In the genomic region with DNA sequence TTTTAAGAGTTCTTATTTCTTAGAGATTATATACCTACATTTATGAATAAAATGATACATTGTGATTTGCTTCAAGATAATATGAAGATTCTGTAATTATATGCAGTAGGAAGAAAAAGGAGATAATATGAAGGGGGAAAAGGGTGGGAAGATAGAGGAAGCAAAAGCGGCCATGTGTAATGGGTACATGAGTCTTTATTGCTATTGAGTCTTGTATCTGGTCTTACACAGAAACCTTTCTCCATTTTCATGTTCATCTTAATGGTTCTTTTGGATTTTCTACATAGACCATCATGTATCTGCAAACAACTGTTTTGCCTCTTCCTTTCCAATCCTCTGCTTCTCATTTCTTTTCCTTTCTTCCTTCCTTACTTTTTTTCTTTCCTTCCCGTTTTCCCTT, we compare ENCODE assay signal across 15 cellular contexts. TPM values are rescaled to one million over a fixed set of nuclear protein-coding genes. Genes with fewer than 3 reads are reported as not detected.
DNase-seq lines count a peak whose midpoint lies in the region; ATAC-seq and TF ChIP-seq lines count a peak whose summit lies in the region.
"Had no signal": no experiment of that assay in that cellular context is flagged by ENCODE, and none has a peak within 500 bp of the region (broad histone marks: within the 10 kb centered on the region; RNA-seq: fewer than 3 reads in every experiment).

No MANE protein-coding gene starts in this region.

- DNase-seq in activated CD8-positive, alpha-beta T cell treated with anti-CD3 and anti-CD28 coated beads for 36 hours = no peak
- no peak for DNase-seq in activated CD8-positive, alpha-beta T cell treated with anti-CD3 and anti-CD28 coated beads, Interleukin-2, amount 10 ng/mL, durations not matched to agents 7 days and 5 days
- no peak for DNase-seq in CD8-positive, alpha-beta T cell
- DNase-seq in OCI-LY7 (ENCODE audit: low spot score) (no peak), endothelial cell (ENCODE audit: low spot score) (no peak), left lung (no peak), OCI-M2 (lab: John Stamatoyannopoulos, UW; ENCODE audit: unreplicated experiment) (no peak)
- DNase-seq: 8988T, AML-193, DMS79 treated with DMSO at 0.1 percent for 48 hours, EL, HCEC 1CT, IMR-90 had no signal

- peak overlapping the region; percentile 11 for H3K27ac Mint-ChIP-seq in activated CD8-positive, alpha-beta T cell treated with anti-CD3 and anti-CD28 coated beads for 36 hours
- no peak overlapping the region for H3K27ac Mint-ChIP-seq in activated CD8-positive, alpha-beta T cell treated with anti-CD3 and anti-CD28 coated beads, Interleukin-2, amount 10 ng/mL, durations not matched to agents 7 days and 5 days
- H3K27ac Mint-ChIP-seq in CD8-positive, alpha-beta T cell = peak overlapping the region; percentile 37
- H3K27ac Mint-ChIP-seq in endothelial cell (ENCODE audit: unreplicated experiment) = no peak overlapping the region

- H3K9me3 ChIP-seq in CD8-positive, alpha-beta T cell (ENCODE audit: low read length) = no peaks in the 10 kb centered on the region
- H3K9me3 ChIP-seq in OCI-LY7 (ENCODE audit: low read length) (no peaks in the 10 kb centered on the region), left lung (no peaks in the 10 kb centered on the region)
- H3K9me3 ChIP-seq: BLaER1 had no signal

- peaks cover 6% of the 10 kb centered on the region for H3K36me3 ChIP-seq in CD8-positive, alpha-beta T cell (ENCODE audit: insufficient read depth, low read length)
- peaks cover 60% of the 10 kb centered on the region for H3K36me3 ChIP-seq in OCI-LY7 (ENCODE audit: insufficient read depth, low read length)
- peaks cover 0 to 62% of the 10 kb centered on the region in 2 donors for H3K36me3 ChIP-seq in left lung

- peaks cover 22% of the 10 kb centered on the region for H3K36me3 Mint-ChIP-seq in activated CD8-positive, alpha-beta T cell treated with anti-CD3 and anti-CD28 coated beads for 36 hours (ENCODE audit: low read depth)
- peaks cover 29% of the 10 kb centered on the region for H3K36me3 Mint-ChIP-seq in activated CD8-positive, alpha-beta T cell treated with anti-CD3 and anti-CD28 coated beads, Interleukin-2, amount 10 ng/mL, durations not matched to agents 7 days and 5 days (ENCODE audit: low read depth)
- peaks cover 57% of the 10 kb centered on the region for H3K36me3 Mint-ChIP-seq in CD8-positive, alpha-beta T cell
- H3K36me3 Mint-ChIP-seq in endothelial cell (ENCODE audit: low read depth, unreplicated experiment) = peaks cover 18% of the 10 kb centered on the region

- 0 out of 2 replicates have a peak, but pooled peaks cover 3% of the 10 kb centered on the region for H3K79me2 ChIP-seq in OCI-LY7 (ENCODE audit: insufficient read depth, low read depth, low read length)

- intact Hi-C loops in activated CD8-positive, alpha-beta T cell treated with anti-CD3 and anti-CD28 coated beads for 36 hours (cut with micrococcal nuclease) = no loop called here
- intact Hi-C loops in CD8-positive, alpha-beta T cell (cut with DNase I, micrococcal nuclease) = no loop called here
- intact Hi-C loops in OCI-LY7 (cut with micrococcal nuclease; ENCODE audit: unreplicated experiment) = no loop called here
- intact Hi-C loops in left lung (cut with DNase I) = no loop called here

- peaks cover 11% of the 10 kb centered on the region for H3K4me1 Mint-ChIP-seq in activated CD8-positive, alpha-beta T cell treated with anti-CD3 and anti-CD28 coated beads for 36 hours (ENCODE audit: low read depth)
- H3K4me1 Mint-ChIP-seq in activated CD8-positive, alpha-beta T cell treated with anti-CD3 and anti-CD28 coated beads, Interleukin-2, amount 10 ng/mL, durations not matched to agents 7 days and 5 days (ENCODE audit: low read depth) = no peaks in the 10 kb centered on the region
- peaks cover 19% of the 10 kb centered on the region for H3K4me1 Mint-ChIP-seq in CD8-positive, alpha-beta T cell (ENCODE audit: low read depth)
- no peaks in the 10 kb centered on the region for H3K4me1 Mint-ChIP-seq in endothelial cell (ENCODE audit: unreplicated experiment)

- no peaks in the 10 kb centered on the region for H3K27me3 Mint-ChIP-seq in activated CD8-positive, alpha-beta T cell treated with anti-CD3 and anti-CD28 coated beads for 36 hours
- no peaks in the 10 kb centered on the region for H3K27me3 Mint-ChIP-seq in activated CD8-positive, alpha-beta T cell treated with anti-CD3 and anti-CD28 coated beads, Interleukin-2, amount 10 ng/mL, durations not matched to agents 7 days and 5 days (ENCODE audit: low read depth)
- no peaks in the 10 kb centered on the region for H3K27me3 Mint-ChIP-seq in CD8-positive, alpha-beta T cell (ENCODE audit: low read depth)
- peaks cover 2% of the 10 kb centered on the region for H3K27me3 Mint-ChIP-seq in endothelial cell (ENCODE audit: unreplicated experiment)

- no peak for ATAC-seq in activated CD8-positive, alpha-beta T cell treated with anti-CD3 and anti-CD28 coated beads for 36 hours
- no peak for ATAC-seq in activated CD8-positive, alpha-beta T cell treated with anti-CD3 and anti-CD28 coated beads, Interleukin-2, amount 10 ng/mL, durations not matched to agents 7 days and 5 days
- ATAC-seq in CD8-positive, alpha-beta T cell = no peak
- ATAC-seq in left lung = no peak
- ATAC-seq in GM19467 (IDR thresholded peaks at IDR 0.05; ENCODE audit: unreplicated experiment) = no peak

- H3K9me2 ChIP-seq in OCI-LY7 (ENCODE audit: insufficient read depth, low read length) = no peaks in the 10 kb centered on the region

- H3K4me3 ChIP-seq in CD8-positive, alpha-beta T cell (ENCODE audit: low read depth, low read length) = no peak overlapping the region
- no peak overlapping the region for H3K4me3 ChIP-seq in OCI-LY7 (ENCODE audit: low read depth, low read length, poor library complexity, severe bottlenecking)
- H3K4me3 ChIP-seq in left lung = no peak overlapping the region
- H3K4me3 ChIP-seq: BLaER1 had no signal

- no peaks in the 10 kb centered on the region for H3K9me3 Mint-ChIP-seq in activated CD8-positive, alpha-beta T cell treated with anti-CD3 and anti-CD28 coated beads for 36 hours
- H3K9me3 Mint-ChIP-seq in activated CD8-positive, alpha-beta T cell treated with anti-CD3 and anti-CD28 coated beads, Interleukin-2, amount 10 ng/mL, durations not matched to agents 7 days and 5 days (ENCODE audit: insufficient read depth) = no peaks in the 10 kb centered on the region
- H3K9me3 Mint-ChIP-seq in CD8-positive, alpha-beta T cell = no peaks in the 10 kb centered on the region
- no peaks in the 10 kb centered on the region for H3K9me3 Mint-ChIP-seq in endothelial cell (ENCODE audit: unreplicated experiment)

- H3K4me1 ChIP-seq in CD8-positive, alpha-beta T cell (ENCODE audit: insufficient read depth, low read length) = no peaks in the 10 kb centered on the region
- H3K4me1 ChIP-seq in OCI-LY7 (ENCODE audit: insufficient read depth, low read length, poor library complexity, severe bottlenecking) (no peaks in the 10 kb centered on the region), left lung (no peaks in the 10 kb centered on the region)
- H3K4me1 ChIP-seq: BLaER1 had no signal

- TF ChIP-seq CTCF in activated CD8-positive, alpha-beta T cell treated with anti-CD3 and anti-CD28 coated beads for 36 hours (IDR thresholded peaks at IDR 0.05) = no peak
- no peak for TF ChIP-seq CTCF in CD8-positive, alpha-beta T cell (IDR thresholded peaks at IDR 0.05)
- TF ChIP-seq CTCF in OCI-LY7 (conservative IDR thresholded peaks at IDR 0.05; ENCODE audit: low read length) (no peak), endothelial cell (IDR thresholded peaks at IDR 0.05; ENCODE audit: unreplicated experiment) (no peak), left lung (IDR thresholded peaks at IDR 0.05) (no peak)

- H2AFZ ChIP-seq in OCI-LY7 (ENCODE audit: low read length) = no peak overlapping the region

- POLR2A ChIA-PET in activated CD8-positive, alpha-beta T cell treated with anti-CD3 and anti-CD28 coated beads for 36 hours (lab: Charles Lee) = no interaction called here
- POLR2A ChIA-PET in activated CD8-positive, alpha-beta T cell treated with anti-CD3 and anti-CD28 coated beads, Interleukin-2, amount 10 ng/mL, durations not matched to agents 7 days and 5 days (lab: Charles Lee) = no interaction called here
- POLR2A ChIA-PET in CD8-positive, alpha-beta T cell (lab: Charles Lee) = no interaction called here
- POLR2A ChIA-PET in OCI-LY7 (lab: Charles Lee) = no interaction called here

- H3K4me2 ChIP-seq in OCI-LY7 (ENCODE audit: low read length) = no peak overlapping the region
- H3K4me2 ChIP-seq: BLaER1 had no signal

- no peaks in the 10 kb centered on the region for H3K27me3 ChIP-seq in CD8-positive, alpha-beta T cell (ENCODE audit: insufficient read depth, low read length)
- no peaks in the 10 kb centered on the region for H3K27me3 ChIP-seq in left lung
- H3K27me3 ChIP-seq: BLaER1 had no signal

- H4K20me1 ChIP-seq in OCI-LY7 (ENCODE audit: insufficient read depth, low read length) = no peaks in the 10 kb centered on the region

- H3K4me3 Mint-ChIP-seq in activated CD8-positive, alpha-beta T cell treated with anti-CD3 and anti-CD28 coated beads for 36 hours = no peak overlapping the region
- no peak overlapping the region for H3K4me3 Mint-ChIP-seq in activated CD8-positive, alpha-beta T cell treated with anti-CD3 and anti-CD28 coated beads, Interleukin-2, amount 10 ng/mL, durations not matched to agents 7 days and 5 days
- H3K4me3 Mint-ChIP-seq in CD8-positive, alpha-beta T cell = no peak overlapping the region
- H3K4me3 Mint-ChIP-seq in endothelial cell (ENCODE audit: unreplicated experiment) = peak overlapping the region; percentile 2

- CTCF ChIA-PET in activated CD8-positive, alpha-beta T cell treated with anti-CD3 and anti-CD28 coated beads for 36 hours (lab: Charles Lee) = no interaction called here
- CTCF ChIA-PET in activated CD8-positive, alpha-beta T cell treated with anti-CD3 and anti-CD28 coated beads, Interleukin-2, amount 10 ng/mL, durations not matched to agents 7 days and 5 days (lab: Charles Lee) = no interaction called here
- CTCF ChIA-PET in CD8-positive, alpha-beta T cell (lab: Charles Lee) = no interaction called here
- CTCF ChIA-PET in OCI-LY7 (lab: Charles Lee; ENCODE audit: unreplicated experiment) = no interaction called here

- no peak overlapping the region for H3K27ac ChIP-seq in CD8-positive, alpha-beta T cell (ENCODE audit: low read depth, low read length)
- H3K27ac ChIP-seq in OCI-LY7 (ENCODE audit: low read depth, low read length, poor library complexity, severe bottlenecking) = no peak overlapping the region
- no peak overlapping the region for H3K27ac ChIP-seq in left lung
- H3K27ac ChIP-seq: BLaER1 had no signal

- BruUV-seq in OCI-LY7 (replicated peaks; lab: Mats Ljungman, UMichigan) = TSS peak; percentile 36

RNA-seq across cellular contexts. Expression of a gene that starts 36.1 kb away (rescaled TPM):
- total RNA-seq in activated CD8-positive, alpha-beta T cell treated with anti-CD3 and anti-CD28 coated beads for 36 hours = 10 to 100 TPM; 57.9 to 58.8 TPM
- total RNA-seq in activated CD8-positive, alpha-beta T cell treated with anti-CD3 and anti-CD28 coated beads, Interleukin-2, amount 10 ng/mL, durations not matched to agents 7 days and 5 days = 10 to 100 TPM; 53.6 to 61.5 TPM
- 100 to 1,000 TPM; 101 to 107 TPM for total RNA-seq in CD8-positive, alpha-beta T cell
- total RNA-seq in OCI-LY7 (2014; rRNA removed; shearing (Covaris generic)) = 37.9 and 43.6 TPM in 2 replicates
- total RNA-seq in OCI-LY7 (2022) (47.8 and 51.4 TPM in 2 replicates), endothelial cell (ENCODE audit: unreplicated experiment) (101 TPM), left lung (10 to 100 TPM; 31.1 to 41.2 TPM)

Comparison
In these comparisons a context has a peak if more than half of its experiments do, and no peak if none do; other contexts are left out.
1. H3K27ac Mint-ChIP-seq: peak in activated CD8-positive, alpha-beta T cell treated with anti-CD3 and anti-CD28 coated beads for 36 hours (single experiment) and CD8-positive, alpha-beta T cell (single experiment); none in activated CD8-positive, alpha-beta T cell treated with anti-CD3 and anti-CD28 coated beads, Interleukin-2, amount 10 ng/mL, durations not matched to agents 7 days and 5 days (single experiment) and endothelial cell (single experiment).